Comparison of ENCODE assay signal across 19 cellular contexts in the genomic region with DNA sequence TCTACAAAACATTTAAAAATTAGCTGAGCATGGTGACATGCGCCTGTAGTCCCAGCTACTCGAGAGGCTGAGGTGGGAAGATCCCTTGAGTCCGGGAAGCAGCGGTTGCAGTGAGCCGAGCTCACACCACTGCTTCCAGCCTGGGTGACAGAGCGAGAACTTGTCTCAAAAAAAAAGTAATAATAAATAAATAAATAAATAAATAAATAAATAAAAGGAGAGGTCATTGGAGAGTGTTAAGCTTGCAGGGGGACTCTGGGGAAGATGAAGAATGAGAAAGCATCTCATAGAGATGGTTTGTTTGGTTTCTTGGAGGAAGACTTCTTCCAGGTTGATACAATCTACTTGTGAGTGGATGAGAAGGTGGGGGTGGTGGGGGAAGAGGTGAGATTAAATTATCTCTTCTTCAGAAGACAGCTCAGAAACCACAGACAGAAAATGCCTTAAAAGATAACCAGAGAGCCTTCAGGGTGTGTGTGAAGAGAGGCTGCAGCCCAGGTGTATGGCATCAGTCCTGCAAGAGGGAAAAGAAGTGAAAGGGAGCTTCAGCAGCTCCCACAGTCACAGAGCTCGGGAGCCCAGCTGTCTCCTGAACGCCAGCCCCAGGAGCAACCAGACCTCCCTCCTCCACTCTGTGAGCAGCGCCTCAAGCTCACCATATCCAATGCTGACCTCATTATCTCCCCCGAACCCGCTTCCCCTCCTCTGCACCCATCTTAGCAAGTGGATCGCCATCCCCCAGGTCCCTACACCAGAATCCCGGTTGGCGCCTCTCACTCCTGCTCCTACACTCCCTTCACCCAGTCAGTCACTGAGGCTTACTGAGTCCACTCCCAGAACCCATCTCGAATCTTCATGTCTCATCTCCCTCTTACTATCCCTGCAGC. TPM values are rescaled to one million over a fixed set of nuclear protein-coding genes. Genes with fewer than 3 reads are reported as not detected.
DNase-seq lines count a peak whose midpoint lies in the region; ATAC-seq, FAIRE-seq and TF ChIP-seq lines count a peak whose summit lies in the region.
"Had no signal": no experiment of that assay in that cellular context is flagged by ENCODE, and none has a peak within 500 bp of the region (broad histone marks: within the 10 kb centered on the region; RNA-seq: fewer than 3 reads in every experiment).

No MANE protein-coding gene starts in this region.

- no peak for TF ChIP-seq CTCF in A549 (IDR thresholded peaks at IDR 0.05)
- no peak for TF ChIP-seq CTCF in RWPE2 (IDR thresholded peaks at IDR 0.05; ENCODE audit: poor library complexity, severe bottlenecking)

- ATAC-seq in A549 (no peak), RWPE2 (ENCODE audit: low read depth) (no peak), GM21390 (IDR thresholded peaks at IDR 0.05; ENCODE audit: unreplicated experiment) (no peak)
- ATAC-seq: left colon; PC-3; stimulated activated naive CD8-positive, alpha-beta T cell treated with anti-CD3 and anti-CD28 coated beads, Interleukin-15, amount 100 ng/mL, for 72 hours had no signal

- DNase-seq in A549 (ENCODE audit: low read depth in 1 of 2, low spot score in 1 of 2) (no peak), GM19239 (ENCODE audit: insufficient read length, low spot score) (no peak), RWPE2 (ENCODE audit: low spot score) (no peak), islet precursor cell (peak; percentile 70), cardiac septum (ENCODE audit: low spot score) (no peak), pons (ENCODE audit: low spot score) (no peak), NCI-H1092 treated with DMSO at 0.1 percent for 48 hours (lab: John Stamatoyannopoulos, UW) (no peak)
- DNase-seq: brain microvascular endothelial cell; dermis blood vessel endothelial cell; EL; HCEC 1CT; Kasumi-1; left colon; NCI-H1417; PC-3; stimulated activated naive CD8-positive, alpha-beta T cell treated with anti-CD3 and anti-CD28 coated beads, Interleukin-15, amount 100 ng/mL, for 72 hours had no signal

- FAIRE-seq in A549 (lab: Jason Lieb, UNC) = no peak
- FAIRE-seq in GM19239 (lab: Jason Lieb, UNC) = peak; percentile 68
- FAIRE-seq: frontal cortex had no signal

- WGBS in A549 (ENCODE audit: missing lambda C conversion rate) = 85% methylated on average over 15 of the region's 15 CpGs

- TF ChIP-seq RAD21 in A549 (conservative IDR thresholded peaks at IDR 0.05 in 1 of 2, IDR thresholded peaks at IDR 0.05 in 1 of 2) = no peak

- no peak overlapping the region; the same call in 2 of the 3 replicates for H3K4me2 ChIP-seq in A549

- H3K27ac ChIP-seq in A549 (peak overlapping the region; percentile 84 to 86), RWPE2 (ENCODE audit: poor library complexity, severe bottlenecking) (peak overlapping the region; percentile 69)
- H3K27ac ChIP-seq: brain microvascular endothelial cell, right atrium auricular region had no signal

- CTCF ChIA-PET in A549 (lab: Yijun Ruan, JAX) = interaction anchor here (0.5 to 1.2 kb wide), 2 partner anchors 137 to 138 kb away, joined by 3 read pairs; no protein-coding TSS in a partner anchor

- TF ChIP-seq EP300 in A549 (IDR thresholded peaks at IDR 0.05) = no peak

- H3K9me3 ChIP-seq in A549 (no peaks in the 10 kb centered on the region), RWPE2 (ENCODE audit: severe bottlenecking) (no peaks in the 10 kb centered on the region)
- H3K9me3 ChIP-seq: right atrium auricular region had no signal

- H3K4me3 ChIP-seq in A549 = no peak overlapping the region
- H3K4me3 ChIP-seq in RWPE2 (ENCODE audit: severe bottlenecking) = no peak overlapping the region
- H3K4me3 ChIP-seq: right atrium auricular region had no signal

- POLR2A ChIA-PET in A549 (lab: Yijun Ruan, JAX) = no interaction called here

- intact Hi-C loops in cardiac septum (cut with DNase I) = no loop called here

- TF ChIP-seq POLR2A in A549 (IDR thresholded peaks at IDR 0.05; ENCODE audit: low read length) = no peak

- no peaks in the 10 kb centered on the region for H3K27me3 ChIP-seq in RWPE2 (ENCODE audit: insufficient read depth, poor library complexity, severe bottlenecking)
- H3K27me3 ChIP-seq: right atrium auricular region had no signal

- no peaks in the 10 kb centered on the region for H3K36me3 ChIP-seq in RWPE2 (ENCODE audit: low read depth)
- H3K36me3 ChIP-seq: brain microvascular endothelial cell, right atrium auricular region had no signal

- H3K4me1 ChIP-seq in A549 (peaks cover 73% of the 10 kb centered on the region), RWPE2 (ENCODE audit: insufficient read depth, poor library complexity, severe bottlenecking) (peaks cover 32% of the 10 kb centered on the region)

TF ChIP-seq in A549, 52 proteins besides CTCF, POLR2A, EP300 and RAD21:
- TF ChIP-seq ZC3H11A (IDR thresholded peaks at IDR 0.05) (peak; percentile 23; the same call in 1 of the 2 replicates), CBX2 (IDR thresholded peaks at IDR 0.05; ENCODE audit: borderline replicate concordance, low read depth) (no peak), GATA3 (IDR thresholded peaks at IDR 0.05; ENCODE audit: borderline replicate concordance) (no peak)

RNA-seq across cellular contexts. Expression of a gene that starts 48.2 kb away (rescaled TPM):
- polyA plus RNA-seq in A549 (2011; rRNA removed) = 37.3 and 38.1 TPM in 2 replicates
- polyA plus RNA-seq in A549 (2012; cell fraction: cytosol; rRNA removed) = 53.4 and 68.8 TPM in 2 replicates
- 63.9 and 115 TPM in 2 replicates for polyA plus RNA-seq in A549 (2012; cell fraction: nucleus; rRNA removed)
- polyA plus RNA-seq in A549 (2017; fragmentation: RNase III; extraction: RNeasy Plus Mini Kit Qiagen cat#74134 plus additional on column Dnase treatment) = 33.2 to 43.3 TPM (median 41.5 TPM) in 3 replicates
- polyA minus RNA-seq in A549 (2011; rRNA and poly(A)+ RNA removed) = 37.6 and 44.1 TPM in 2 replicates
- total RNA-seq in cardiac septum = 3.3 TPM
